15 cellular contexts compared by ENCODE assay signal in genomic region chr12:104886418-104887401, GRCh38.
DNase-seq lines count a peak whose midpoint lies in the region; ATAC-seq and TF ChIP-seq lines count a peak whose summit lies in the region.
"Had no signal": no experiment of that assay in that cellular context is flagged by ENCODE, and none has a peak within 500 bp of the region (broad histone marks: within the 10 kb centered on the region; RNA-seq: fewer than 3 reads in every experiment).

No MANE protein-coding gene starts in this region.

- no peak for TF ChIP-seq POLR2A in vagina (IDR thresholded peaks at IDR 0.05)

- H3K4me3 ChIP-seq in adipocyte (ENCODE audit: low read length) (no peak overlapping the region), vagina (no peak overlapping the region), SJCRH30 (no peak overlapping the region)
- H3K4me3 ChIP-seq: cardiac muscle cell had no signal

- peak; percentile 80 for DNase-seq in DMS 273 treated with DMSO at 0.1 percent for 48 hours (lab: John Stamatoyannopoulos, UW)
- peak; percentile 10 for DNase-seq in M059J (ENCODE audit: low read depth)
- DNase-seq in adipocyte (ENCODE audit: low read depth) = peak; percentile 69
- DNase-seq in iris pigment epithelial cell (ENCODE audit: low read depth) = peak; percentile 88
- no peak for DNase-seq in DMS79 treated with DMSO at 0.1 percent for 48 hours (lab: John Stamatoyannopoulos, UW)
- DNase-seq in vagina (ENCODE audit: extremely low spot score in 2 of 2) = no peak
- no peak for DNase-seq in SJCRH30
- DNase-seq: activated T-cell treated with anti-CD3 and anti-CD28 coated beads, Interleukin-2, amount 50 U/mL, for 72 hours; C1 segment of cervical spinal cord; NCI-H526; stimulated activated CD4-positive, alpha-beta T cell treated with anti-CD3 and anti-CD28 coated beads, Interleukin-1b, Interleukin-23, amount 100 ng/mL, for 48 hours had no signal

- ATAC-seq in HG03095 (IDR thresholded peaks at IDR 0.05; ENCODE audit: unreplicated experiment) = no peak
- ATAC-seq: activated CD4-positive, CD25-positive, alpha-beta regulatory T cell treated with anti-CD3 and anti-CD28 coated beads, Interleukin-2, amount 50 U/mL, for 24 hours; activated T-cell treated with anti-CD3 and anti-CD28 coated beads, Interleukin-2, amount 50 U/mL, for 72 hours; stimulated activated memory B cell treated with anti-CD40 and anti-IgM and Interleukin-4, amounts not matched to agents 10 μg/mL and 1 μg/mL and 100 μg/mL, for 72 hours had no signal

- no peaks in the 10 kb centered on the region for H3K27me3 ChIP-seq in adipocyte (replicated peaks; ENCODE audit: control insufficient read depth, insufficient read depth, low read length)
- no peaks in the 10 kb centered on the region for H3K27me3 ChIP-seq in vagina
- no peaks in the 10 kb centered on the region for H3K27me3 ChIP-seq in SJCRH30
- H3K27me3 ChIP-seq: cardiac muscle cell had no signal

- intact Hi-C loops in vagina (cut with DNase I) = no loop called here

- H3K36me3 ChIP-seq in adipocyte (ENCODE audit: control insufficient read depth, insufficient read depth, low read length, severe bottlenecking) (peaks cover 2% of the 10 kb centered on the region), vagina (no peaks in the 10 kb centered on the region), SJCRH30 (no peaks in the 10 kb centered on the region)
- H3K36me3 ChIP-seq: cardiac muscle cell had no signal

- H3K27ac ChIP-seq in vagina (no peak overlapping the region), SJCRH30 (no peak overlapping the region)
- H3K27ac ChIP-seq: cardiac muscle cell had no signal

- H3K4me1 ChIP-seq in adipocyte (ENCODE audit: control insufficient read depth, insufficient read depth, low read length) (peaks cover 38% of the 10 kb centered on the region), vagina (no peaks in the 10 kb centered on the region), SJCRH30 (no peaks in the 10 kb centered on the region)

- no peak for TF ChIP-seq CTCF in vagina (IDR thresholded peaks at IDR 0.05)

- H3K9me3 ChIP-seq in adipocyte (ENCODE audit: control insufficient read depth, low read length) (no peaks in the 10 kb centered on the region), vagina (no peaks in the 10 kb centered on the region), SJCRH30 (replicated peaks) (no peaks in the 10 kb centered on the region; the same call in 1 of the 2 replicates)

- no peak overlapping the region for H3K9ac ChIP-seq in adipocyte (ENCODE audit: low read length)

Comparison
In these comparisons a context has a peak if more than half of its experiments do, and no peak if none do; other contexts are left out.
1. DNase-seq: peak in DMS 273 treated with DMSO at 0.1 percent for 48 hours (single experiment), M059J (single experiment), adipocyte (single experiment) and iris pigment epithelial cell (single experiment); none in DMS79 treated with DMSO at 0.1 percent for 48 hours (single experiment), vagina (0 of 2) and SJCRH30 (0 of 2).